In the genomic region with DNA sequence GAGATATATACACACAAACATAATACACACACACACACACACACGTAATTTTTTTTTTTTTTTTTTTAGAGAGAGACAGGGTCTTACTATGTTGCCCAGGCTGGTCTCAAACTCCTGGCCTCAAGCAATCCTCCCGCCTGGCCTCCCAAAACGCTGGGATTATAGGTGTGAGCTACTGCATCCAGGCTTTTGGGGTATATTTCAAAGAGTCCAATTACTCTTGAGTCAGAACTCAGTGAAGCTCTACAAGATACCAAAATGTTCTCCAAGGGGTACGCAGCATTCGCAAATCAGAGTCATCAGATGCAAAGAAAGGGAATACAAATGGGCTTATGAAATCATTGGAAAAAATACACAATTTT, we compare ENCODE assay signal across 8 cellular contexts. TPM values are rescaled to one million over a fixed set of nuclear protein-coding genes. Genes with fewer than 3 reads are reported as not detected.
DNase-seq lines count a peak whose midpoint lies in the region; ATAC-seq lines count a peak whose summit lies in the region.

No MANE protein-coding gene starts in this region.

- H3K9me3 Mint-ChIP-seq in dendritic cell treated with granulocyte-macrophage colony-stimulating factor and Interleukin-4, amounts not matched to agents 40 ng/mL and 50 ng/mL, for 4 days = no peaks in the 10 kb centered on the region

- H3K27me3 Mint-ChIP-seq in dendritic cell treated with granulocyte-macrophage colony-stimulating factor and Interleukin-4, amounts not matched to agents 40 ng/mL and 50 ng/mL, for 4 days = no peaks in the 10 kb centered on the region

- intact Hi-C loops in dendritic cell treated with granulocyte-macrophage colony-stimulating factor and Interleukin-4, amounts not matched to agents 40 ng/mL and 50 ng/mL, for 4 days (cut with micrococcal nuclease) = loop anchor here (5.0 to 10.0 kb wide), 2 partner anchors 55 to 197 kb away; partner anchors contain the start of gene PHLDA1
- intact Hi-C loops in head of caudate nucleus (cut with DNase I) = no loop called here

- peak overlapping the region; percentile 56 for H3K9ac ChIP-seq in skeletal muscle satellite cell (ENCODE audit: low read depth, low read length)

- H3K4me3 ChIP-seq in skeletal muscle satellite cell (ENCODE audit: low read length) = no peak overlapping the region

- peaks cover 67% of the 10 kb centered on the region for H3K4me1 Mint-ChIP-seq in dendritic cell treated with granulocyte-macrophage colony-stimulating factor and Interleukin-4, amounts not matched to agents 40 ng/mL and 50 ng/mL, for 4 days (ENCODE audit: low read depth)

- H3K4me1 ChIP-seq in skeletal muscle satellite cell (ENCODE audit: control insufficient read depth, insufficient read depth, low read length) = peaks cover 41% of the 10 kb centered on the region

- H3K9me3 ChIP-seq in skeletal muscle satellite cell (replicated peaks; ENCODE audit: low read length) = no peaks in the 10 kb centered on the region

- H3K4me2 ChIP-seq in skeletal muscle satellite cell (ENCODE audit: low read length) = no peak overlapping the region

- peak overlapping the region; percentile 75 for H3K27ac Mint-ChIP-seq in dendritic cell treated with granulocyte-macrophage colony-stimulating factor and Interleukin-4, amounts not matched to agents 40 ng/mL and 50 ng/mL, for 4 days

- H3K36me3 Mint-ChIP-seq in dendritic cell treated with granulocyte-macrophage colony-stimulating factor and Interleukin-4, amounts not matched to agents 40 ng/mL and 50 ng/mL, for 4 days (ENCODE audit: low read depth) = no peaks in the 10 kb centered on the region

- peak; percentile 3 for ATAC-seq in GM19372 (IDR thresholded peaks at IDR 0.05; ENCODE audit: low read depth, unreplicated experiment)
- peak; percentile 10 for ATAC-seq in HG03432 (IDR thresholded peaks at IDR 0.05; ENCODE audit: unreplicated experiment)
- ATAC-seq in HG03108 (IDR thresholded peaks at IDR 0.05; ENCODE audit: unreplicated experiment) = no peak
- ATAC-seq in HG03565 (IDR thresholded peaks at IDR 0.05; ENCODE audit: unreplicated experiment) = no peak

- no peaks in the 10 kb centered on the region for H3K36me3 ChIP-seq in skeletal muscle satellite cell (ENCODE audit: insufficient read depth, low read length)

- no peak overlapping the region for H3K4me3 Mint-ChIP-seq in dendritic cell treated with granulocyte-macrophage colony-stimulating factor and Interleukin-4, amounts not matched to agents 40 ng/mL and 50 ng/mL, for 4 days

- DNase-seq in NCI-H1092 treated with DMSO at 0.1 percent for 48 hours (lab: John Stamatoyannopoulos, UW) = no peak
- DNase-seq in head of caudate nucleus = no peak

- H3K27me3 ChIP-seq in skeletal muscle satellite cell (ENCODE audit: control insufficient read depth, insufficient read depth, low read length) = no peaks in the 10 kb centered on the region

RNA-seq across cellular contexts. Expression of gene PHLDA1, which starts 54.0 kb away (rescaled TPM):
- total RNA-seq in skeletal muscle satellite cell (2012; rRNA removed) = 57.2 and 119 TPM in 2 replicates

Comparison
In these comparisons a context has a peak if more than half of its experiments do, and no peak if none do; other contexts are left out.
1. ATAC-seq: peak in GM19372 (single experiment) and HG03432 (single experiment); none in HG03108 (single experiment) and HG03565 (single experiment).